ENCODE assay signal across 10 cellular contexts in the genomic region with DNA sequence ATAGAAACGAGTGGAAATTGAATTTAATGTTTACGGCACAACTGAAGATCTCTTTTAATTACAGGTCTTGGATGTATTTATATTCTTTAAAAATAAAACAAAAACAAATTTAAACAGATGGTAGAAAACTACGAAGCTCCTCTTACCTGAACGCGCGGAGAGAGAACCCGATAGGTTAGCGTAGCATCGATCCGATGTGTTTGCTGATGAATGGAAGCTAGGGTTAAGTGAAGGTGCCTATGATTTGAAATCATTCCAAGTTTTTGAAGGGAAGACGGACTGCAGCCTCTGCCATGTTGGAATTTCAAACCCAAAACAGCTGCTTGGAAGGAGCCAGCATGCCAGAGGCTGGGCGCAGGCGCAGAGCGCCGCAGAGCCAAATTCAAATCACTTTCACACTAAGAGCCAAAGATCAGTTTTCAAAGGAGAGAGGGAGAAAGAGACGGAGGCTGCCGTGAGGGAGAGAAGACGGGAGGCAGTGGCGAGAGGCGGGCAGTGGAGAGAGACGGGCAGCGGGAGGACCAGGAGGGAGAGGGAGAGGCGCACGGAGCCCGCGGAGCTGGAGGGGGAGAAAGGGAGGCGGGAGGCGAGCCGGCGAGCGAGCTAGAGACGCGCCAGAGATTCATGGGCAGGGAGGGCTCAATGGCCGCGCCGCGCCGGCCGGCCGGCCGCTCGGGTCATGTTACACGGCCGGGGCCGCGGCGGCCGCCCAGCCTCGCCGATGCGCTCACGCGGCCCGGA. TPM values are rescaled to one million over a fixed set of nuclear protein-coding genes. Genes with fewer than 3 reads are reported as not detected.
DNase-seq lines count a peak whose midpoint lies in the region; ATAC-seq lines count a peak whose summit lies in the region.
"Had no signal": no experiment of that assay in that cellular context is flagged by ENCODE, and none has a peak within 500 bp of the region (broad histone marks: within the 10 kb centered on the region; RNA-seq: fewer than 3 reads in every experiment).

Gene FIGN, minus strand, starts transcription at position 317 of the 741 bp plus-strand sequence. CDS start 1,081 bp downstream, outside the sequence.

- intact Hi-C loops in dendritic cell treated with granulocyte-macrophage colony-stimulating factor and Interleukin-4, amounts not matched to agents 40 ng/mL and 50 ng/mL, for 4 days (cut with micrococcal nuclease): no loop called here
- intact Hi-C loops in left colon (cut with DNase I, micrococcal nuclease): no loop called here

- peaks cover 11% of the 10 kb centered on the region for H3K4me1 Mint-ChIP-seq in dendritic cell treated with granulocyte-macrophage colony-stimulating factor and Interleukin-4, amounts not matched to agents 40 ng/mL and 50 ng/mL, for 4 days (ENCODE audit: low read depth)
- H3K4me1 Mint-ChIP-seq in stimulated activated naive CD8-positive, alpha-beta T cell treated with anti-CD3 and anti-CD28 coated beads, Interleukin-15, amount 100 ng/mL, for 72 hours: peaks cover 6% of the 10 kb centered on the region
- H3K4me1 Mint-ChIP-seq: activated naive CD4-positive, alpha-beta T cell treated with anti-CD3 and anti-CD28 coated beads, Interleukin-2, amount 50 U/mL, for 24 hours; CD4-positive, CD25-positive, alpha-beta regulatory T cell had no signal

- H3K9me3 Mint-ChIP-seq in dendritic cell treated with granulocyte-macrophage colony-stimulating factor and Interleukin-4, amounts not matched to agents 40 ng/mL and 50 ng/mL, for 4 days: no peaks in the 10 kb centered on the region
- H3K9me3 Mint-ChIP-seq in stimulated activated naive CD8-positive, alpha-beta T cell treated with anti-CD3 and anti-CD28 coated beads, Interleukin-15, amount 100 ng/mL, for 72 hours: peaks cover 6 to 10% of the 10 kb centered on the region in 2 donors

- ATAC-seq in left colon: peak; percentile 55
- peak; percentile 12 for ATAC-seq in stimulated activated naive CD8-positive, alpha-beta T cell treated with anti-CD3 and anti-CD28 coated beads, Interleukin-15, amount 100 ng/mL, for 72 hours
- no peak for ATAC-seq in HG02981 (IDR thresholded peaks at IDR 0.05; ENCODE audit: unreplicated experiment)
- ATAC-seq in HG02642 (IDR thresholded peaks at IDR 0.05; ENCODE audit: poor library complexity, unreplicated experiment): no peak

- H3K36me3 Mint-ChIP-seq in dendritic cell treated with granulocyte-macrophage colony-stimulating factor and Interleukin-4, amounts not matched to agents 40 ng/mL and 50 ng/mL, for 4 days (ENCODE audit: low read depth): no peaks in the 10 kb centered on the region
- H3K36me3 Mint-ChIP-seq: activated naive CD4-positive, alpha-beta T cell treated with anti-CD3 and anti-CD28 coated beads, Interleukin-2, amount 50 U/mL, for 24 hours; CD4-positive, CD25-positive, alpha-beta regulatory T cell had no signal

- peak within 1 kb of the TSS; percentile 71 for H3K4me3 Mint-ChIP-seq in dendritic cell treated with granulocyte-macrophage colony-stimulating factor and Interleukin-4, amounts not matched to agents 40 ng/mL and 50 ng/mL, for 4 days
- H3K4me3 Mint-ChIP-seq in stimulated activated naive CD8-positive, alpha-beta T cell treated with anti-CD3 and anti-CD28 coated beads, Interleukin-15, amount 100 ng/mL, for 72 hours: peak within 1 kb of the TSS; percentile 43 to 67
- H3K4me3 Mint-ChIP-seq: activated naive CD4-positive, alpha-beta T cell treated with anti-CD3 and anti-CD28 coated beads, Interleukin-2, amount 50 U/mL, for 24 hours; CD4-positive, CD25-positive, alpha-beta regulatory T cell had no signal

- peak; percentile 35 for DNase-seq in NCI-H2171 treated with DMSO at 0.1 percent for 48 hours (lab: John Stamatoyannopoulos, UW)
- no peak for DNase-seq in NCI-H2171 (lab: John Stamatoyannopoulos, UW)
- DNase-seq in NCI-H82 (lab: John Stamatoyannopoulos, UW): peak; percentile 87
- DNase-seq in left colon: peak; percentile 44 to 46
- no peak for DNase-seq in stimulated activated naive CD8-positive, alpha-beta T cell treated with anti-CD3 and anti-CD28 coated beads, Interleukin-15, amount 100 ng/mL, for 72 hours
- DNase-seq: CD4-positive, CD25-positive, alpha-beta regulatory T cell had no signal

- peaks cover 42% of the 10 kb centered on the region for H3K27me3 Mint-ChIP-seq in dendritic cell treated with granulocyte-macrophage colony-stimulating factor and Interleukin-4, amounts not matched to agents 40 ng/mL and 50 ng/mL, for 4 days
- H3K27me3 Mint-ChIP-seq in stimulated activated naive CD8-positive, alpha-beta T cell treated with anti-CD3 and anti-CD28 coated beads, Interleukin-15, amount 100 ng/mL, for 72 hours: peaks cover 41% of the 10 kb centered on the region

- H3K27ac Mint-ChIP-seq in dendritic cell treated with granulocyte-macrophage colony-stimulating factor and Interleukin-4, amounts not matched to agents 40 ng/mL and 50 ng/mL, for 4 days: no peak within 1 kb of the TSS
- no peak within 1 kb of the TSS for H3K27ac Mint-ChIP-seq in stimulated activated naive CD8-positive, alpha-beta T cell treated with anti-CD3 and anti-CD28 coated beads, Interleukin-15, amount 100 ng/mL, for 72 hours
- H3K27ac Mint-ChIP-seq: activated naive CD4-positive, alpha-beta T cell treated with anti-CD3 and anti-CD28 coated beads, Interleukin-2, amount 50 U/mL, for 24 hours; CD4-positive, CD25-positive, alpha-beta regulatory T cell had no signal

RNA-seq across cellular contexts. Expression of gene FIGN, which starts in this region (rescaled TPM):
- total RNA-seq in left colon: 1 to 10 TPM in 1 of 2 donors, under 1 TPM in 1; 0.79 to 1.5 TPM
- total RNA-seq: CD4-positive, CD25-positive, alpha-beta regulatory T cell had no signal

Comparison
In these comparisons a context has a peak if more than half of its experiments do, and no peak if none do; other contexts are left out.
1. DNase-seq: peak in NCI-H2171 treated with DMSO at 0.1 percent for 48 hours (single experiment), NCI-H82 (single experiment) and left colon (2 of 2); none in NCI-H2171 (single experiment) and stimulated activated naive CD8-positive, alpha-beta T cell treated with anti-CD3 and anti-CD28 coated beads, Interleukin-15, amount 100 ng/mL, for 72 hours (0 of 2).
2. ATAC-seq: peak in left colon (single experiment) and stimulated activated naive CD8-positive, alpha-beta T cell treated with anti-CD3 and anti-CD28 coated beads, Interleukin-15, amount 100 ng/mL, for 72 hours (single experiment); none in HG02981 (single experiment) and HG02642 (single experiment).